ENCODE assay signal across 10 cellular contexts in the genomic region with DNA sequence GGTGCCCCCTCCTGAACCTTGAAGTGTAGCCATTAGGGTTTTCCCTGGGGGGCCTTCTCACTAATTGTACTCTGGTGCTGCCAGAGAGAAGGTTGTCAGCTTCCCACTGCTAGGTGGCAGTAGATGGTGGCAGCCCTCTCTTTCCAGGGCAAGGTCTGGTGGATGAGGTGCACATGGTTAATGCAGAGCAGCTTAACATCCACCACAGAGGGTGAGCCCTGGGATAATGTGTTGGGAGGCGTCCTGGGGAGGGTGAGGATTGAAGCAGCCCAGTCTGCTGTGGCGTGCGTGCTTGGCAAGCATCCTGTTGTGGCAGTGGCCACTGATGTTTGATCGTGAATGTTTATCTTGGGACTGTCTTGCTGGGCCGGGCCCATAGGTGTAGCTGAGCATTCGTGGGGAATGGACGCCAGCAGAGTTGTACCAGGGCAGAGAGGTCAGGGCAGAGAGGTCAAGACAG. TPM values are rescaled to one million over a fixed set of nuclear protein-coding genes. Genes with fewer than 3 reads are reported as not detected.
A peak's percentile ranks its signal among the peaks of the same experiment; 100 is the strongest.
DNase-seq lines count a peak whose midpoint lies in the region; ATAC-seq and TF ChIP-seq lines count a peak whose summit lies in the region.
"Had no signal": no experiment of that assay in that cellular context is flagged by ENCODE, and none has a peak within 500 bp of the region (broad histone marks: within the 10 kb centered on the region; RNA-seq: fewer than 3 reads in every experiment).

No MANE protein-coding gene starts in this region.

- TF ChIP-seq CTCF in astrocyte of the cerebellum (IDR thresholded peaks at IDR 0.05; ENCODE audit: low read depth, low read length, missing control alignments) (peak; percentile 30), right lobe of liver (IDR thresholded peaks at IDR 0.05) (peak in 3 of 4 donors; percentile 5 to 30 (median 25)), tibial nerve (IDR thresholded peaks at IDR 0.05) (no peak)

- H3K4me3 ChIP-seq in astrocyte of the cerebellum (ENCODE audit: low read depth, low read length), result no peak overlapping the region
- H3K4me3 ChIP-seq in right lobe of liver, result no peak overlapping the region
- H3K4me3 ChIP-seq in tibial nerve, result no peak overlapping the region

- H3K27me3 ChIP-seq in right lobe of liver, result no peaks in the 10 kb centered on the region
- no peaks in the 10 kb centered on the region for H3K27me3 ChIP-seq in tibial nerve

- no peaks in the 10 kb centered on the region for H3K9me3 Mint-ChIP-seq in activated T-cell treated with anti-CD3 and anti-CD28 coated beads, Interleukin-2, amount 50 U/mL, for 24 hours

- TF ChIP-seq EP300 in tibial nerve (IDR thresholded peaks at IDR 0.05), result no peak

- H3K4me1 ChIP-seq in right lobe of liver (peaks cover 0 to 62% (median 22%) of the 10 kb centered on the region in 4 donors), tibial nerve (peaks cover 0 to 99% (median 85%) of the 10 kb centered on the region in 4 donors)

- H3K27ac ChIP-seq in right lobe of liver, result peak overlapping the region; percentile 43 to 71 (median 58)
- peak overlapping the region in 3 of 4 donors; percentile 68 to 98 (median 97) for H3K27ac ChIP-seq in tibial nerve

- ATAC-seq in right lobe of liver, result peak; percentile 54 to 73 (median 68)
- ATAC-seq in GM18498 (IDR thresholded peaks at IDR 0.05; ENCODE audit: unreplicated experiment), result no peak
- no peak for ATAC-seq in HG03354 (IDR thresholded peaks at IDR 0.05; ENCODE audit: poor library complexity, severe bottlenecking, unreplicated experiment)

- peak overlapping the region; percentile 94 for H3K27ac Mint-ChIP-seq in activated T-cell treated with anti-CD3 and anti-CD28 coated beads, Interleukin-2, amount 50 U/mL, for 24 hours

- H3K36me3 ChIP-seq in right lobe of liver, result peaks cover 0 to 32% (median 9%) of the 10 kb centered on the region in 4 donors
- peaks cover 4 to 48% (median 7%) of the 10 kb centered on the region in 3 donors for H3K36me3 ChIP-seq in tibial nerve

- no peak for DNase-seq in activated T-cell treated with anti-CD3 and anti-CD28 coated beads, Interleukin-2, amount 50 U/mL, for 24 hours
- DNase-seq in activated T-cell treated with anti-CD3 and anti-CD28 coated beads, Interleukin-2, amount 50 U/mL, for 48 hours, result no peak
- DNase-seq in astrocyte of the cerebellum (ENCODE audit: low read depth) (no peak), right lobe of liver (peak; percentile 77 to 90 (median 90)), tibial nerve (ENCODE audit: low spot score in 2 of 2) (no peak), NOMO-1 treated with DMSO at 0.1 percent for 48 hours (lab: John Stamatoyannopoulos, UW; ENCODE audit: unreplicated experiment) (no peak)
- DNase-seq: NCI-H1436 treated with DMSO at 0.1 percent for 48 hours had no signal

- H3K9me3 ChIP-seq in right lobe of liver (no peaks in the 10 kb centered on the region), tibial nerve (no peaks in the 10 kb centered on the region)

- no peaks in the 10 kb centered on the region for H3K27me3 Mint-ChIP-seq in activated T-cell treated with anti-CD3 and anti-CD28 coated beads, Interleukin-2, amount 50 U/mL, for 24 hours

- TF ChIP-seq POLR2A in right lobe of liver (IDR thresholded peaks at IDR 0.05) (no peak), tibial nerve (IDR thresholded peaks at IDR 0.05) (no peak)

- H3K36me3 Mint-ChIP-seq in activated T-cell treated with anti-CD3 and anti-CD28 coated beads, Interleukin-2, amount 50 U/mL, for 24 hours (ENCODE audit: low read depth), result peaks cover 91% of the 10 kb centered on the region

- H3K4me1 Mint-ChIP-seq in activated T-cell treated with anti-CD3 and anti-CD28 coated beads, Interleukin-2, amount 50 U/mL, for 24 hours (ENCODE audit: low read depth), result peaks cover 93% of the 10 kb centered on the region

- intact Hi-C loops in right lobe of liver (cut with DNase I), result loop anchor here in 1 of 2 donors (10.0 kb wide), 1 partner anchor 140 kb away; no protein-coding TSS in a partner anchor

- peak overlapping the region; percentile 92 for H3K4me3 Mint-ChIP-seq in activated T-cell treated with anti-CD3 and anti-CD28 coated beads, Interleukin-2, amount 50 U/mL, for 24 hours

- WGBS in right lobe of liver (ENCODE audit: insufficient coverage, low coverage, low lambda C conversion rate, missing lambda C conversion rate), result 4% methylated on average over 5 of the region's 7 CpGs
- WGBS in tibial nerve, 2 donors, result 37 to 52% methylated on average over 7 of the region's 7 CpGs

- in situ Hi-C loops in astrocyte of the cerebellum (cut with HindIII; ENCODE audit: low sequenced_read_pairs), result no loop called here

RNA-seq across cellular contexts. Expression of a gene that starts 5.8 kb away (rescaled TPM):
- total RNA-seq in right lobe of liver (10 to 100 TPM; 34.5 to 47.0 (median 37.4) TPM), tibial nerve (100 to 1,000 TPM in 3 of 4 donors, 10 to 100 TPM in 1; 93.5 to 134 (median 120) TPM)

RNA-seq across cellular contexts. Expression of a gene that starts 26.8 kb away (rescaled TPM):
- total RNA-seq in right lobe of liver (10 to 100 TPM in 3 of 6 experiments, 1 to 10 TPM in 3; 6.4 to 17.2 (median 10.2) TPM), tibial nerve (10 to 100 TPM; 38.3 to 66.6 (median 52.0) TPM)

RNA-seq across cellular contexts. Expression of a gene that starts 29.5 kb away (rescaled TPM):
- total RNA-seq in right lobe of liver (1 to 10 TPM in 2 of 6 experiments, under 1 TPM in 1, not detected in 3; 0.86 to 1.9 (median 1.1) TPM), tibial nerve (100 to 1,000 TPM; 127 to 322 (median 209) TPM)
- total RNA-seq: activated CD8-positive, alpha-beta memory T cell treated with anti-CD3 and anti-CD28 coated beads for 36 hours had no signal

RNA-seq across cellular contexts. Expression of a gene that starts 45.4 kb away (rescaled TPM):
- total RNA-seq in right lobe of liver (1,000 to 10,000 TPM in 3 of 6 experiments, 100 to 1,000 TPM in 1, 10 to 100 TPM in 2; 73.6 to 3,618 (median 1,239) TPM), tibial nerve (1 to 10 TPM in 1 of 4 donors, not detected in 3; 7.3 TPM)
- total RNA-seq: activated CD8-positive, alpha-beta memory T cell treated with anti-CD3 and anti-CD28 coated beads for 36 hours had no signal

RNA-seq across cellular contexts. Expression of a gene that starts 53.8 kb away (rescaled TPM):
- 10 to 100 TPM; 21.4 to 33.1 (median 24.7) TPM for total RNA-seq in right lobe of liver
- 10 to 100 TPM; 52.8 to 92.7 (median 70.9) TPM for total RNA-seq in tibial nerve

Comparison
In these comparisons a context has a peak if more than half of its experiments do, and no peak if none do; other contexts are left out.
1. DNase-seq: peak in right lobe of liver (3 of 3); none in activated T-cell treated with anti-CD3 and anti-CD28 coated beads, Interleukin-2, amount 50 U/mL, for 24 hours (single experiment), activated T-cell treated with anti-CD3 and anti-CD28 coated beads, Interleukin-2, amount 50 U/mL, for 48 hours (0 of 2), astrocyte of the cerebellum (single experiment), tibial nerve (0 of 2) and NOMO-1 treated with DMSO at 0.1 percent for 48 hours (single experiment).
2. CTCF ChIP-seq: peak in astrocyte of the cerebellum (single experiment) and right lobe of liver (3 of 4); none in tibial nerve (0 of 5).
3. ATAC-seq: peak in right lobe of liver (4 of 4); none in GM18498 (single experiment) and HG03354 (single experiment).
4. RNA of a gene that starts 29.5 kb away (total RNA-seq): 127 to 322 TPM in tibial nerve; 0.86 to 1.9 TPM in right lobe of liver; every median in the first group is over 10 times any median in the second.